13 cellular contexts compared by ENCODE assay signal in genomic region chr3:138381413-138381901, GRCh38. TPM values are rescaled to one million over a fixed set of nuclear protein-coding genes. Genes with fewer than 3 reads are reported as not detected.
A peak's percentile ranks its signal among the peaks of the same experiment; 100 is the strongest.
DNase-seq lines count a peak whose midpoint lies in the region; ATAC-seq and TF ChIP-seq lines count a peak whose summit lies in the region.
"Had no signal": no experiment of that assay in that cellular context is flagged by ENCODE, and none has a peak within 500 bp of the region (broad histone marks: within the 10 kb centered on the region; RNA-seq: fewer than 3 reads in every experiment).

No MANE protein-coding gene starts in this region.

- H2AFZ ChIP-seq in trophoblast cell (ENCODE audit: insufficient read depth, low read length, poor library complexity), result no peak overlapping the region

- H3K18ac ChIP-seq in trophoblast cell (ENCODE audit: low read length), result peak overlapping the region; percentile 53

- peak overlapping the region; percentile 57 for H2BK5ac ChIP-seq in trophoblast cell (ENCODE audit: low read depth, low read length, poor library complexity)

- peak overlapping the region; percentile 30 for H3K14ac ChIP-seq in trophoblast cell (ENCODE audit: low read length)

- no peaks in the 10 kb centered on the region for H3K79me2 ChIP-seq in trophoblast cell (ENCODE audit: control insufficient read depth, insufficient read depth, low read length, poor library complexity)

- no peaks in the 10 kb centered on the region for H3K27me3 ChIP-seq in body of pancreas
- no peaks in the 10 kb centered on the region for H3K27me3 ChIP-seq in right atrium auricular region
- H3K27me3 ChIP-seq in trophoblast cell (ENCODE audit: insufficient read depth, low read length), result no peaks in the 10 kb centered on the region
- H3K27me3 ChIP-seq: BE2C had no signal

- H2AK5ac ChIP-seq in trophoblast cell (ENCODE audit: low read length), result peak overlapping the region; percentile 57

- no peak overlapping the region for H3K23ac ChIP-seq in trophoblast cell (ENCODE audit: low read length)

- no peak overlapping the region for H3K9ac ChIP-seq in trophoblast cell (ENCODE audit: low read length)

- H3K36me3 ChIP-seq in body of pancreas (replicated peaks in 1 of 2; ENCODE audit: insufficient read depth in 1 of 2, low read depth in 2 of 2) (no peaks in the 10 kb centered on the region), right atrium auricular region (peaks cover 17% of the 10 kb centered on the region), trophoblast cell (ENCODE audit: control insufficient read depth in 1 of 2, insufficient read depth in 2 of 2, low read length in 2 of 2) (peaks cover 2 to 5% of the 10 kb centered on the region in 2 experiments)
- H3K36me3 ChIP-seq: BE2C had no signal

- DNase-seq in AG20443 (ENCODE audit: low spot score), result peak; percentile 32
- DNase-seq in body of pancreas, result peak in 2 of 4 donors; percentile 17 to 30
- DNase-seq in right atrium auricular region (ENCODE audit: low spot score), result no peak
- DNase-seq in trophoblast cell, result no peak
- no peak for DNase-seq in NCI-H446 treated with DMSO at 0.1 percent for 48 hours (lab: John Stamatoyannopoulos, UW)
- no peak for DNase-seq in SW480 (ENCODE audit: low spot score)
- no peak for DNase-seq in activated CD4-positive, CD25-positive, alpha-beta regulatory T cell (lab: John Stamatoyannopoulos, UW)
- DNase-seq: activated gamma-delta T cell treated with Interleukin-2 at 50 U/mL for 16 hours, BE2C, T-helper 9 cell had no signal

- intact Hi-C loops in body of pancreas (cut with DNase I), result no loop called here

- peak overlapping the region; percentile 83 for H2BK120ac ChIP-seq in trophoblast cell (ENCODE audit: insufficient read depth, low read length, poor library complexity)

- H4K91ac ChIP-seq in trophoblast cell (ENCODE audit: low read depth, low read length), result peak overlapping the region; percentile 74

- H3K4me2 ChIP-seq in trophoblast cell (ENCODE audit: low read length), result no peak overlapping the region

- H3K27ac ChIP-seq in body of pancreas (peak overlapping the region; percentile 29 to 63 (median 49)), right atrium auricular region (peak overlapping the region; percentile 82 to 95), trophoblast cell (ENCODE audit: low read depth, low read length) (peak overlapping the region; percentile 34)

- peak overlapping the region; percentile 76 for H2BK12ac ChIP-seq in trophoblast cell (ENCODE audit: low read length)

- H3K9me3 ChIP-seq in body of pancreas (no peaks in the 10 kb centered on the region), right atrium auricular region (no peaks in the 10 kb centered on the region), trophoblast cell (ENCODE audit: insufficient read depth, low read depth, low read length) (no peaks in the 10 kb centered on the region)
- H3K9me3 ChIP-seq: BE2C had no signal

- TF ChIP-seq CTCF in body of pancreas (IDR thresholded peaks at IDR 0.05) (no peak), right atrium auricular region (IDR thresholded peaks at IDR 0.05) (no peak)

- H3K4me1 ChIP-seq in body of pancreas (peaks cover 14% of the 10 kb centered on the region), right atrium auricular region (peaks cover 0 to 65% of the 10 kb centered on the region in 2 donors), trophoblast cell (ENCODE audit: control insufficient read depth in 1 of 2, insufficient read depth in 2 of 2, low read length in 2 of 2) (peaks cover 20 to 29% of the 10 kb centered on the region in 2 experiments)
- H3K4me1 ChIP-seq: BE2C had no signal

- WGBS in body of pancreas, 2 donors, result 75 to 85% methylated on average over 4 to 5 of the region's 5 CpGs
- no CpG with 5 or more reads among the region's 5 CpGs for WGBS in trophoblast cell (ENCODE audit: extremely low coverage, insufficient coverage, insufficient read length)

- H3K79me1 ChIP-seq in trophoblast cell (ENCODE audit: low read length), result peaks cover 6% of the 10 kb centered on the region

- peak overlapping the region; percentile 40 for H4K12ac ChIP-seq in trophoblast cell (ENCODE audit: low read depth, low read length)

- H3K4ac ChIP-seq in trophoblast cell (ENCODE audit: low read depth, low read length), result peak overlapping the region; percentile 19

- TF ChIP-seq POLR2A in body of pancreas (IDR thresholded peaks at IDR 0.05), result no peak

- no peak overlapping the region for H3K4me3 ChIP-seq in body of pancreas
- no peak overlapping the region for H3K4me3 ChIP-seq in right atrium auricular region
- no peak overlapping the region for H3K4me3 ChIP-seq in trophoblast cell (ENCODE audit: low read depth, low read length)
- H3K4me3 ChIP-seq: GM12878 had no signal

- H4K8ac ChIP-seq in trophoblast cell (ENCODE audit: low read depth, low read length), result peak overlapping the region; percentile 50

- ATAC-seq in body of pancreas, result peak; percentile 33
- ATAC-seq in GM19467 (IDR thresholded peaks at IDR 0.05; ENCODE audit: unreplicated experiment), result no peak
- ATAC-seq: GM12878 had no signal

RNA-seq across cellular contexts. Expression of gene MRAS, which starts 33.1 kb away (rescaled TPM):
- total RNA-seq in body of pancreas (10 to 100 TPM in 1 of 2 donors, 1 to 10 TPM in 1; 9.9 to 20.1 TPM), right atrium auricular region (100 to 1,000 TPM; 174 to 288 TPM)
- polyA plus RNA-seq in trophoblast cell (2013), result 22.2 and 22.6 TPM in 2 replicates

RNA-seq across cellular contexts. Expression of gene NME9, which starts 51.8 kb away (rescaled TPM):
- total RNA-seq in body of pancreas (1 to 10 TPM in 1 of 2 donors, not detected in 1; 1.3 TPM), right atrium auricular region (not detected)
- polyA plus RNA-seq in trophoblast cell (2013), result 0.15 and 0.25 TPM in 2 replicates
- total RNA-seq: GM12878 had no signal
- polyA plus RNA-seq: urinary bladder had no signal

RNA-seq across cellular contexts. Expression of gene ESYT3, which starts 53.0 kb away (rescaled TPM):
- total RNA-seq in body of pancreas (1 to 10 TPM; 2.0 to 6.0 TPM), right atrium auricular region (1 to 10 TPM; 1.6 to 2.6 TPM)
- polyA plus RNA-seq in trophoblast cell (2013), result 5.0 and 5.6 TPM in 2 replicates
- total RNA-seq: GM12878 had no signal
- polyA plus RNA-seq: GM12878 had no signal

Comparison
In these comparisons a context has a peak if more than half of its experiments do, and no peak if none do; other contexts are left out.
1. H3K27ac ChIP-seq: peak in every context shown above with its lines; median percentile 88 in right atrium auricular region; 49 in body of pancreas; 34 in trophoblast cell.
2. RNA of gene MRAS, which starts 33.1 kb away (total RNA-seq): 174 to 288 TPM in right atrium auricular region; 9.9 to 20.1 TPM in body of pancreas; every median in the first group is over 4 times any median in the second.